ENCODE assay signal across 8 cellular contexts in genomic region chr1:150973258-150973825, GRCh38. TPM values are rescaled to one million over a fixed set of nuclear protein-coding genes. Genes with fewer than 3 reads are reported as not detected.
DNase-seq lines count a peak whose midpoint lies in the region; ATAC-seq and TF ChIP-seq lines count a peak whose summit lies in the region.

No MANE protein-coding gene starts in this region.

- TF ChIP-seq CTCF in GM13977 (IDR thresholded peaks at IDR 0.05; ENCODE audit: extremely low read depth, insufficient read depth, missing control alignments) (no peak), SU-DHL-6 (IDR thresholded peaks at IDR 0.05; ENCODE audit: insufficient read depth, low read length, poor library complexity, severe bottlenecking) (no peak), endothelial cell (IDR thresholded peaks at IDR 0.05; ENCODE audit: unreplicated experiment) (no peak)

- H3K4me1 Mint-ChIP-seq in endothelial cell (ENCODE audit: unreplicated experiment) = peaks cover 52% of the 10 kb centered on the region

- peaks cover 47% of the 10 kb centered on the region for H3K79me2 ChIP-seq in SU-DHL-6 (ENCODE audit: insufficient read depth, low read length)

- no peaks in the 10 kb centered on the region for H3K9me3 ChIP-seq in SU-DHL-6 (ENCODE audit: insufficient read depth, low read length)
- H3K9me3 ChIP-seq in neuron (ENCODE audit: low read length) = no peaks in the 10 kb centered on the region

- peak overlapping the region; percentile 88 for H3K4me3 Mint-ChIP-seq in endothelial cell (ENCODE audit: unreplicated experiment)

- in situ Hi-C loops in GM13977 (cut with MboI; ENCODE audit: low pct_unique_long_range_greater_than_20kb, low sequenced_read_pairs, unreplicated experiment) = loop anchor here (25.0 kb wide), 1 partner anchor 736 kb away; the partner anchor contains the start of gene ANP32E

- H3K9me2 ChIP-seq in SU-DHL-6 (replicated peaks; ENCODE audit: insufficient read depth, low read length) = no peaks in the 10 kb centered on the region

- H3K27ac ChIP-seq in SU-DHL-6 (ENCODE audit: low read depth, low read length) = peak overlapping the region; percentile 73

- peak overlapping the region; percentile 90 for H3K4me2 ChIP-seq in SU-DHL-6 (ENCODE audit: low read depth, low read length, poor library complexity, severe bottlenecking)

- H4K20me1 ChIP-seq in SU-DHL-6 (ENCODE audit: low read depth, low read length) = no peaks in the 10 kb centered on the region

- ATAC-seq in HG03460 (IDR thresholded peaks at IDR 0.05; ENCODE audit: unreplicated experiment) (no peak), HG03196 (IDR thresholded peaks at IDR 0.05; ENCODE audit: unreplicated experiment) (no peak)

- no peaks in the 10 kb centered on the region for H3K9me3 Mint-ChIP-seq in endothelial cell (ENCODE audit: unreplicated experiment)

- peak overlapping the region; percentile 82 for H3K9ac ChIP-seq in SU-DHL-6 (ENCODE audit: low read length)

- H3K27ac Mint-ChIP-seq in endothelial cell (ENCODE audit: unreplicated experiment) = peak overlapping the region; percentile 58

- H3K27me3 Mint-ChIP-seq in endothelial cell (ENCODE audit: unreplicated experiment) = peaks cover 26% of the 10 kb centered on the region

- H3K27me3 ChIP-seq in SU-DHL-6 (ENCODE audit: low read length) (no peaks in the 10 kb centered on the region), neuron (ENCODE audit: insufficient read depth, low read length) (no peaks in the 10 kb centered on the region)

- H2AFZ ChIP-seq in SU-DHL-6 (ENCODE audit: low read depth, low read length, severe bottlenecking) (peak overlapping the region; percentile 85), neuron (ENCODE audit: low read depth, low read length) (no peak overlapping the region)

- H3F3A ChIP-seq in SU-DHL-6 (ENCODE audit: insufficient read depth) = peaks cover 18% of the 10 kb centered on the region

- peaks cover 11% of the 10 kb centered on the region for H3K36me3 Mint-ChIP-seq in endothelial cell (ENCODE audit: low read depth, unreplicated experiment)

- no peaks in the 10 kb centered on the region for H3K36me3 ChIP-seq in SU-DHL-6 (ENCODE audit: low read length)
- H3K36me3 ChIP-seq in neuron (ENCODE audit: insufficient read depth, low read length) = peaks cover 6% of the 10 kb centered on the region

- H3K4me1 ChIP-seq in neuron (ENCODE audit: insufficient read depth, low read length) = peaks cover 36% of the 10 kb centered on the region

- DNase-seq in GM13977 (ENCODE audit: low spot score) (peak; percentile 42), endothelial cell (ENCODE audit: low spot score) (no peak), Kasumi-1 (lab: John Stamatoyannopoulos, UW) (no peak), DMS153 (lab: John Stamatoyannopoulos, UW) (no peak)

- H3K4me3 ChIP-seq in SU-DHL-6 (ENCODE audit: insufficient read depth, low read length, poor library complexity, severe bottlenecking) (peak overlapping the region; percentile 70), neuron (ENCODE audit: low read length) (peak overlapping the region; percentile 87)

RNA-seq across cellular contexts. Expression of gene CERS2, which starts 1.3 kb away (rescaled TPM):
- total RNA-seq in endothelial cell (ENCODE audit: unreplicated experiment) = 186 TPM

RNA-seq across cellular contexts. Expression of gene ANXA9, which starts 8.8 kb away (rescaled TPM):
- not detected for total RNA-seq in endothelial cell (ENCODE audit: unreplicated experiment)

RNA-seq across cellular contexts. Expression of gene MINDY1, which starts 33.4 kb away (rescaled TPM):
- 11.2 TPM for total RNA-seq in endothelial cell (ENCODE audit: unreplicated experiment)

RNA-seq across cellular contexts. Expression of gene PRUNE1, which starts 34.9 kb away (rescaled TPM):
- 16.7 TPM for total RNA-seq in endothelial cell (ENCODE audit: unreplicated experiment)

RNA-seq across cellular contexts. Expression of gene SETDB1, which starts 47.2 kb away (rescaled TPM):
- 50.6 TPM for total RNA-seq in endothelial cell (ENCODE audit: unreplicated experiment)
